ENCODE assay signal across 31 cellular contexts in genomic region chr17:79681101-79681621, GRCh38. TPM values are rescaled to one million over a fixed set of nuclear protein-coding genes. Genes with fewer than 3 reads are reported as not detected.
"Had no signal": no experiment of that assay in that cellular context is flagged by ENCODE, and none has a peak within 500 bp of the region (broad histone marks: within the 10 kb centered on the region; RNA-seq: fewer than 3 reads in every experiment).

No MANE protein-coding gene starts in this region.

- H3K9me3 Mint-ChIP-seq: activated CD4-positive, alpha-beta T cell treated with anti-CD3 and anti-CD28 coated beads, Interleukin-2, amount 10 ng/mL, durations not matched to agents 7 days and 5 days; activated CD8-positive, alpha-beta T cell treated with anti-CD3 and anti-CD28 coated beads for 36 hours; activated T-cell treated with anti-CD3 and anti-CD28 coated beads, Interleukin-2, amount 50 U/mL, for 4 hours; activated T-helper 17 cell treated with anti-CD3 and anti-CD28 coated beads, Interleukin-2, amount 50 U/mL, for 72 hours; nephron; stimulated activated memory B cell treated with anti-CD40 and anti-IgM and Interleukin-4, amounts not matched to agents 10 μg/mL and 1 μg/mL and 100 μg/mL, for 72 hours; stimulated activated naive CD8-positive, alpha-beta T cell treated with anti-CD3 and anti-CD28 coated beads, Interleukin-15, amount 100 ng/mL, for 72 hours; T-helper 2 cell treated with Interferon-gamma antibody and Interleukin-4, amounts not matched to agents 5 μg/mL and 100 μg/mL, for 36 hours; type B pancreatic cell had no signal

- H3K4me1 Mint-ChIP-seq: activated CD4-positive, alpha-beta T cell treated with anti-CD3 and anti-CD28 coated beads, Interleukin-2, amount 10 ng/mL, durations not matched to agents 7 days and 5 days; activated T-helper 17 cell treated with anti-CD3 and anti-CD28 coated beads, Interleukin-2, amount 50 U/mL, for 72 hours; stimulated activated memory B cell treated with anti-CD40 and anti-IgM and Interleukin-4, amounts not matched to agents 10 μg/mL and 1 μg/mL and 100 μg/mL, for 72 hours; stimulated activated naive CD8-positive, alpha-beta T cell treated with anti-CD3 and anti-CD28 coated beads, Interleukin-15, amount 100 ng/mL, for 72 hours had no signal

- H3K4me3 ChIP-seq: esophagus squamous epithelium, left lung, pancreas, psoas muscle, sigmoid colon, uterus had no signal

- DNase-seq: activated CD4-positive, alpha-beta T cell treated with anti-CD3 and anti-CD28 coated beads, Interleukin-2, amount 10 ng/mL, durations not matched to agents 7 days and 5 days; activated CD4-positive, CD25-positive, alpha-beta regulatory T cell treated with anti-CD3 and anti-CD28 coated beads, Interleukin-2, amount 50 U/mL, for 72 hours; activated CD8-positive, alpha-beta T cell treated with anti-CD3 and anti-CD28 coated beads for 36 hours; activated gamma-delta T cell treated with Interleukin-2 at 50 U/mL for 16 hours; activated naive CD4-positive, alpha-beta T cell treated with anti-CD3 and anti-CD28 coated beads, Interleukin-2, amount 50 U/mL, for 16 hours; activated T-cell treated with anti-CD3 and anti-CD28 coated beads, Interleukin-2, amount 50 U/mL, for 4 hours; amygdala; central memory CD4-positive, alpha-beta T cell; dermis blood vessel endothelial cell; effector CD4-positive, alpha-beta T cell; esophagus squamous epithelium; mammary epithelial cell; psoas muscle; sigmoid colon; small intestine; stimulated activated CD4-positive, alpha-beta T cell treated with anti-CD3 and anti-CD28 coated beads, Interleukin-4, amount 100 ng/mL, for 4 hours; stimulated activated CD8-positive, alpha-beta memory T cell treated with anti-CD3 and anti-CD28 coated beads, Interleukin-4, amount 100 ng/mL, for 48 hours; stimulated activated naive CD8-positive, alpha-beta T cell treated with anti-CD3 and anti-CD28 coated beads, Interleukin-15, amount 100 ng/mL, for 72 hours; substantia nigra; uterus had no signal

- FAIRE-seq: endometrium, frontal cortex, pancreas, small intestine had no signal

- ATAC-seq: activated CD8-positive, alpha-beta T cell treated with anti-CD3 and anti-CD28 coated beads for 36 hours; activated T-cell treated with anti-CD3 and anti-CD28 coated beads, Interleukin-2, amount 50 U/mL, for 4 hours; activated T-helper 17 cell treated with anti-CD3 and anti-CD28 coated beads, Interleukin-2, amount 50 U/mL, for 72 hours; left lung; pancreas; psoas muscle; stimulated activated memory B cell treated with anti-CD40 and anti-IgM and Interleukin-4, amounts not matched to agents 10 μg/mL and 1 μg/mL and 100 μg/mL, for 72 hours; stimulated activated naive CD8-positive, alpha-beta T cell treated with anti-CD3 and anti-CD28 coated beads, Interleukin-15, amount 100 ng/mL, for 72 hours had no signal

- H3K9me3 ChIP-seq: esophagus squamous epithelium, left lung, neutrophil, pancreas, psoas muscle, sigmoid colon, uterus had no signal

- H3K4me1 ChIP-seq: esophagus squamous epithelium, left lung, pancreas, psoas muscle, uterus had no signal

- H3K27me3 ChIP-seq: pancreas, sigmoid colon, uterus had no signal

- H3K27ac Mint-ChIP-seq: activated CD4-positive, alpha-beta T cell treated with anti-CD3 and anti-CD28 coated beads, Interleukin-2, amount 10 ng/mL, durations not matched to agents 7 days and 5 days; activated CD8-positive, alpha-beta T cell treated with anti-CD3 and anti-CD28 coated beads for 36 hours; activated T-helper 17 cell treated with anti-CD3 and anti-CD28 coated beads, Interleukin-2, amount 50 U/mL, for 72 hours; nephron; stimulated activated memory B cell treated with anti-CD40 and anti-IgM and Interleukin-4, amounts not matched to agents 10 μg/mL and 1 μg/mL and 100 μg/mL, for 72 hours; T-helper 2 cell treated with Interferon-gamma antibody and Interleukin-4, amounts not matched to agents 5 μg/mL and 100 μg/mL, for 36 hours; type B pancreatic cell had no signal

- H3K36me3 Mint-ChIP-seq: stimulated activated memory B cell treated with anti-CD40 and anti-IgM and Interleukin-4, amounts not matched to agents 10 μg/mL and 1 μg/mL and 100 μg/mL, for 72 hours; type B pancreatic cell had no signal

- H3K27ac ChIP-seq: epithelial cell of prostate, esophagus squamous epithelium, left lung, neutrophil, pancreas, psoas muscle, sigmoid colon, uterus had no signal

- H3K4me3 Mint-ChIP-seq: activated CD4-positive, alpha-beta T cell treated with anti-CD3 and anti-CD28 coated beads, Interleukin-2, amount 10 ng/mL, durations not matched to agents 7 days and 5 days; activated CD8-positive, alpha-beta T cell treated with anti-CD3 and anti-CD28 coated beads for 36 hours; activated T-cell treated with anti-CD3 and anti-CD28 coated beads, Interleukin-2, amount 50 U/mL, for 4 hours; activated T-helper 17 cell treated with anti-CD3 and anti-CD28 coated beads, Interleukin-2, amount 50 U/mL, for 72 hours; nephron; stimulated activated memory B cell treated with anti-CD40 and anti-IgM and Interleukin-4, amounts not matched to agents 10 μg/mL and 1 μg/mL and 100 μg/mL, for 72 hours; stimulated activated naive CD8-positive, alpha-beta T cell treated with anti-CD3 and anti-CD28 coated beads, Interleukin-15, amount 100 ng/mL, for 72 hours; T-helper 2 cell treated with Interferon-gamma antibody and Interleukin-4, amounts not matched to agents 5 μg/mL and 100 μg/mL, for 36 hours; type B pancreatic cell had no signal

- H3K36me3 ChIP-seq: esophagus squamous epithelium, left lung, neutrophil, pancreas, sigmoid colon, uterus had no signal

- H3K27me3 Mint-ChIP-seq: activated CD4-positive, alpha-beta T cell treated with anti-CD3 and anti-CD28 coated beads, Interleukin-2, amount 10 ng/mL, durations not matched to agents 7 days and 5 days had no signal

RNA-seq across cellular contexts. Expression of gene ENPP7, which starts 49.6 kb away (rescaled TPM):
- total RNA-seq: activated CD4-positive, alpha-beta T cell treated with anti-CD3 and anti-CD28 coated beads, Interleukin-2, amount 10 ng/mL, durations not matched to agents 7 days and 5 days; activated T-cell treated with anti-CD3 and anti-CD28 coated beads, Interleukin-2, amount 50 U/mL, for 4 hours; dermis blood vessel endothelial cell; esophagus squamous epithelium; frontal cortex; mammary epithelial cell; psoas muscle; sigmoid colon; uterus had no signal
- polyA plus RNA-seq: mammary epithelial cell, sigmoid colon had no signal
